1 cellular context compared by ENCODE assay signal in the genomic region with DNA sequence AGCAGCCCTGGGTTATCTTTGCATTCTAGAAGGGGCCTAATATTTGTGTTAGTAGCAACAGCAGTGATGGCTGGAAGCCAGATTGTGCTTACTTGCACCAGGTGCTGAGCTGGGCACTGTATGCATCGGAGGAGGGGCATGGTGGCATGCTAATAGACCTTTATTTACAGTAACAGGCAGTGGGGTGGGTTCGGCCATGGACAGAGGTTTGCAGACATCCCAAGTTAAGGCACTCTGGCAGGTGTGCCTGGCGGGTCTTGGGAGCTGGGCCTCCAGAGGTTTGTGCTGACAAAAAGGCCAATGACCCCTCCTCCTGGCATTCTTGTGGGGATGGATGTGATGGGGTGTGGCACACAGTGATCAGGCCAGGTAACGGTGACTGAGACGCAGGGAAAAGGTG.
TF ChIP-seq lines count a peak whose summit lies in the region.

No MANE protein-coding gene starts in this region.

TF ChIP-seq in H1, 55 proteins besides CTCF, POLR2A, EP300 and RAD21 (continued from another document):
- TF ChIP-seq, protein P1, sequence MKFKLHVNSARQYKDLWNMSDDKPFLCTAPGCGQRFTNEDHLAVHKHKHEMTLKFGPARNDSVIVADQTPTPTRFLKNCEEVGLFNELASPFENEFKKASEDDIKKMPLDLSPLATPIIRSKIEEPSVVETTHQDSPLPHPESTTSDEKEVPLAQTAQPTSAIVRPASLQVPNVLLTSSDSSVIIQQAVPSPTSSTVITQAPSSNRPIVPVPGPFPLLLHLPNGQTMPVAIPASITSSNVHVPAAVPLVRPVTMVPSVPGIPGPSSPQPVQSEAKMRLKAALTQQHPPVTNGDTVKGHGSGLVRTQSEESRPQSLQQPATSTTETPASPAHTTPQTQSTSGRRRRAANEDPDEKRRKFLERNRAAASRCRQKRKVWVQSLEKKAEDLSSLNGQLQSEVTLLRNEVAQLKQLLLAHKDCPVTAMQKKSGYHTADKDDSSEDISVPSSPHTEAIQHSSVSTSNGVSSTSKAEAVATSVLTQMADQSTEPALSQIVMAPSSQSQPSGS (IDR thresholded peaks at IDR 0.05; ENCODE audit: low read length), result no peak
- TF ChIP-seq GTF2F1 (IDR thresholded peaks at IDR 0.05; ENCODE audit: borderline replicate concordance, low read depth, low read length) (no peak), NANOG (IDR thresholded peaks at IDR 0.05; ENCODE audit: insufficient read depth, low read depth, low read length, poor library complexity, severe bottlenecking) (no peak), YY1 (IDR thresholded peaks at IDR 0.05; ENCODE audit: low read depth, low read length) (no peak), KDM1A (IDR thresholded peaks at IDR 0.05; ENCODE audit: borderline replicate concordance, low read length) (no peak), SP1 (IDR thresholded peaks at IDR 0.05; ENCODE audit: low read depth, low read length) (no peak), PHF8 (conservative IDR thresholded peaks at IDR 0.05; ENCODE audit: low read depth, low read length) (no peak), JUN (IDR thresholded peaks at IDR 0.05; ENCODE audit: low read depth, low read length) (no peak), SIRT6 (IDR thresholded peaks at IDR 0.05; ENCODE audit: low read length) (no peak), CEBPB (IDR thresholded peaks at IDR 0.05; ENCODE audit: low read depth, low read length) (no peak), SP2 (IDR thresholded peaks at IDR 0.05; ENCODE audit: low read length) (no peak), CBX8 (IDR thresholded peaks at IDR 0.05; ENCODE audit: borderline replicate concordance, low read depth, low read length) (no peak), TAF7 (optimal IDR thresholded peaks at IDR 0.05; ENCODE audit: borderline replicate concordance, low read depth, low read length) (no peak), TCF12 (IDR thresholded peaks at IDR 0.05; ENCODE audit: low read depth, low read length) (no peak)
TF ChIP-seq in H1: peak in this region for 0.
